23 cellular contexts compared by ENCODE assay signal in the genomic region with DNA sequence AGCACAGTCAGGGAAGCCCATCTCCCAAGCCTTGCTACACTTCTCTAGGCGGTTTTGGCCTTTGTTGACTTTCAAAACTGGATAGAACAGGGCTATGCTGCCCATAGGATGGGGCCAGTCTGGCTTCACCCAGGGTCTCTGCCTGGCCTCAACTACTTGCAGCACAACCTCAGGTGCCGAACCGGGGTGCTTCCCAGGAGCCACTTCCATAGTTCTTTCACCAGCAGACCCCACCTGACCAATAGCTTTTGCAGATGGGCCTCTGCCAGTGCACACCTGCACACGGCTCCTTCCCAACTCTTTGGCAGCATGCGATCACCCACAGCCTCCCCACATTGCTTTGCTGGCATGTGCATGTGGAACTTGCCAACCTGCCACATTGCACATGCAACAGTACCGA.
"Had no signal": no experiment of that assay in that cellular context is flagged by ENCODE, and none has a peak within 500 bp of the region (broad histone marks: within the 10 kb centered on the region; RNA-seq: fewer than 3 reads in every experiment).

No MANE protein-coding gene starts in this region.

- FAIRE-seq: colon, endothelial cell of umbilical vein, frontal cortex had no signal

- H3K36me3 Mint-ChIP-seq: immature natural killer cell, mesothelial cell of epicardium had no signal

- H3K4me3 ChIP-seq: coronary artery, dorsolateral prefrontal cortex, esophagus muscularis mucosa, gastroesophageal sphincter, heart left ventricle, hepatocyte, left lung, lower lobe of right lung, mucosa of descending colon had no signal

- DNase-seq: dermis blood vessel endothelial cell; dorsolateral prefrontal cortex; effector CD4-positive, alpha-beta T cell; effector memory CD4-positive, alpha-beta T cell; foreskin keratinocyte; heart left ventricle; hypothalamus; immature natural killer cell; islet precursor cell; left cardiac atrium; left lung; left ventricle myocardium superior; lower lobe of right lung; mesenchymal stem cell; mucosa of descending colon had no signal

- H3K36me3 ChIP-seq: esophagus muscularis mucosa, gastroesophageal sphincter, heart left ventricle, left lung, lower lobe of right lung had no signal

- H3K4me3 Mint-ChIP-seq: immature natural killer cell, mesothelial cell of epicardium had no signal

- H3K27me3 ChIP-seq: esophagus muscularis mucosa, foreskin keratinocyte, heart left ventricle, hepatocyte, left lung had no signal

- H3K4me1 ChIP-seq: esophagus muscularis mucosa, foreskin keratinocyte, gastroesophageal sphincter, heart left ventricle, left lung, lower lobe of right lung had no signal

- ATAC-seq: foreskin keratinocyte, gastroesophageal sphincter, heart left ventricle, left cardiac atrium, left lung, left ventricle myocardium superior, mucosa of descending colon had no signal

- H3K27ac ChIP-seq: coronary artery, dorsolateral prefrontal cortex, esophagus muscularis mucosa, foreskin keratinocyte, gastroesophageal sphincter, heart left ventricle, hepatocyte, left lung, lower lobe of right lung had no signal

- H3K4me1 Mint-ChIP-seq: immature natural killer cell, mesothelial cell of epicardium had no signal

- H3K27ac Mint-ChIP-seq: immature natural killer cell, mesothelial cell of epicardium had no signal
